ENCODE assay signal across 9 cellular contexts in genomic region chr4:80266267-80266901, GRCh38. TPM values are rescaled to one million over a fixed set of nuclear protein-coding genes. Genes with fewer than 3 reads are reported as not detected.
DNase-seq lines count a peak whose midpoint lies in the region; ATAC-seq and TF ChIP-seq lines count a peak whose summit lies in the region.
"Had no signal": no experiment of that assay in that cellular context is flagged by ENCODE, and none has a peak within 500 bp of the region (broad histone marks: within the 10 kb centered on the region; RNA-seq: fewer than 3 reads in every experiment).

Gene FGF5, plus strand, starts transcription at chr4:80266664. Its CDS starts 161 bp downstream, at chr4:80266825.

- peaks cover 0 to 14% of the 10 kb centered on the region in 2 donors for H3K4me1 ChIP-seq in left lung

- peak; percentile 60 for ATAC-seq in HG02642 (IDR thresholded peaks at IDR 0.05; ENCODE audit: poor library complexity, unreplicated experiment)
- peak; percentile 76 for ATAC-seq in left lung

- intact Hi-C loops in left lung (cut with DNase I): no loop called here

- CTCF ChIA-PET in RWPE1 (lab: Yijun Ruan, JAX): interaction anchor here (0.5 to 1.7 kb wide), 5 partner anchors 21 to 459 kb away, joined by 3 to 6 read pairs (median 4); no protein-coding TSS in a partner anchor

- H3K4me3 ChIP-seq in choroid plexus epithelial cell (ENCODE audit: low read depth, low read length): peak within 1 kb of the TSS; percentile 57
- H3K4me3 ChIP-seq in left lung: peak within 1 kb of the TSS; percentile 21 to 24

- H3K27me3 ChIP-seq in left lung: peaks cover 60 to 94% of the 10 kb centered on the region in 2 donors

- H3K36me3 ChIP-seq in left lung: no peaks in the 10 kb centered on the region

- H3K27ac ChIP-seq in RWPE1 (0 out of 2 replicates have a peak within 1 kb of the TSS, but pooled peaks have one; percentile 6), left lung (no peak within 1 kb of the TSS)
- H3K27ac ChIP-seq: VCaP had no signal

- TF ChIP-seq CTCF in RWPE1 (conservative IDR thresholded peaks at IDR 0.05; ENCODE audit: low read depth) (no peak), choroid plexus epithelial cell (conservative IDR thresholded peaks at IDR 0.05; ENCODE audit: low read depth, low read length) (no peak), left lung (IDR thresholded peaks at IDR 0.05) (no peak)

- H3K9me3 ChIP-seq in left lung: no peaks in the 10 kb centered on the region

- DNase-seq in EL (peak; percentile 96), RWPE1 (ENCODE audit: low spot score) (peak; percentile 81), choroid plexus epithelial cell (ENCODE audit: low read depth) (peak; percentile 52), left lung (peak in 1 of 2 donors; percentile 80), stromal cell of bone marrow (ENCODE audit: low read depth) (peak; percentile 93), HT-29 (ENCODE audit: low spot score) (no peak), RKO (ENCODE audit: low spot score) (no peak)

- POLR2A ChIA-PET in RWPE1 (lab: Yijun Ruan, JAX; ENCODE audit: low non-redundant PET): interaction anchor here (0.5 kb wide), 1 partner anchor 28 kb away, joined by 3 read pairs; no protein-coding TSS in a partner anchor

RNA-seq across cellular contexts. Expression of gene FGF5, which starts in this region (rescaled TPM):
- total RNA-seq in left lung: under 1 TPM in 1 of 2 donors, not detected in 1; 0.05 TPM
- not detected in 2 replicates for total RNA-seq in HT-29 (2014; rRNA removed; shearing (Covaris generic))

Comparison
In these comparisons a context has a peak if more than half of its experiments do, and no peak if none do; other contexts are left out.
1. Peak in ATAC-seq and H3K4me3 ChIP-seq in left lung; RNA of the gene not detected or under 1 TPM.
2. DNase-seq: peak in EL (single experiment), RWPE1 (single experiment), choroid plexus epithelial cell (single experiment) and stromal cell of bone marrow (single experiment); none in HT-29 (single experiment) and RKO (single experiment).